Comparison of ENCODE assay signal across 8 cellular contexts in the genomic region with DNA sequence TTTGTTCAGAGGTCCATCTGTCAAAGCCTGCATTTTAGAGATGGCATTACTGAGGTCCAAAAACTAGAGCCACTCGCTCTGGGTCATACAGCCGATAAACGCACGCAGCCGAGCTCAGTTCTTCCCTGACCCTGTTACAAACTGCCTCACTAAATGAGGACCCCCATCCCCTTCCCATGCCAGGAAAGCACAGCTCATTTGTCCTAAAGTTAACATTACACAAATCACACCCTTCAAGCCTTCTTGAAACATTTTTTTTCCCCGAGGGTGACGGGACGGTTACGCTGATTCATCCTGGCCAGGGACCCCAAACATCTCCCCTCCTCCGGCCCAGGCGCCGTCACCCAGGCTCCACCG. TPM values are rescaled to one million over a fixed set of nuclear protein-coding genes. Genes with fewer than 3 reads are reported as not detected.
A peak's percentile ranks its signal among the peaks of the same experiment; 100 is the strongest.
DNase-seq lines count a peak whose midpoint lies in the region; ATAC-seq, FAIRE-seq and TF ChIP-seq lines count a peak whose summit lies in the region.

No MANE protein-coding gene starts in this region.

- H3K4me2 ChIP-seq in osteoblast (ENCODE audit: insufficient read depth, low read length), result peak overlapping the region; percentile 80

- no peaks in the 10 kb centered on the region for H3K27me3 ChIP-seq in CD4-positive, alpha-beta T cell (ENCODE audit: control insufficient read depth, insufficient read depth, low read length)
- H3K27me3 ChIP-seq in SJCRH30, result no peaks in the 10 kb centered on the region
- H3K27me3 ChIP-seq in esophagus (ENCODE audit: control insufficient read depth in 1 of 2, insufficient read depth in 2 of 2, low read length in 2 of 2), result peaks cover 0 to 3% of the 10 kb centered on the region in 2 donors
- H3K27me3 ChIP-seq in osteoblast (ENCODE audit: insufficient read depth, low read length), result peaks cover 13% of the 10 kb centered on the region

- no peak for FAIRE-seq in urothelium cell line (lab: Jason Lieb, UNC)

- no peaks in the 10 kb centered on the region for H3K9me3 ChIP-seq in CD4-positive, alpha-beta T cell (ENCODE audit: control insufficient read depth, low read length)
- H3K9me3 ChIP-seq in SJCRH30 (replicated peaks), result no peaks in the 10 kb centered on the region
- peaks cover 0 to 4% of the 10 kb centered on the region in 2 donors for H3K9me3 ChIP-seq in esophagus (ENCODE audit: control insufficient read depth in 2 of 2, insufficient read depth in 1 of 2, low read depth in 1 of 2, low read length in 1 of 2)
- peaks cover 4% of the 10 kb centered on the region for H3K9me3 ChIP-seq in osteoblast (ENCODE audit: low read depth, low read length)

- CTCF ChIA-PET in CD4-positive, alpha-beta T cell (lab: Charles Lee), result interaction anchor here (0.8 to 1.4 kb wide), 2 partner anchors 59 to 97 kb away, joined by 3 read pairs; no protein-coding TSS in a partner anchor

- peak overlapping the region; percentile 72 for H3K4me3 Mint-ChIP-seq in CD4-positive, alpha-beta T cell

- H3K27me3 Mint-ChIP-seq in CD4-positive, alpha-beta T cell, result no peaks in the 10 kb centered on the region

- ATAC-seq in CD4-positive, alpha-beta T cell (ENCODE audit: poor library complexity), result no peak
- no peak for ATAC-seq in GM19395 (IDR thresholded peaks at IDR 0.05; ENCODE audit: unreplicated experiment)

- no peak overlapping the region for H3K27ac ChIP-seq in CD4-positive, alpha-beta T cell (ENCODE audit: low read depth, low read length)
- H3K27ac ChIP-seq in SJCRH30, result no peak overlapping the region
- no peak overlapping the region for H3K27ac ChIP-seq in esophagus (ENCODE audit: low read depth in 2 of 2, low read length in 1 of 2)
- H3K27ac ChIP-seq in osteoblast (ENCODE audit: low read depth, low read length), result no peak overlapping the region

- peaks cover 48% of the 10 kb centered on the region for H3K4me1 Mint-ChIP-seq in CD4-positive, alpha-beta T cell (ENCODE audit: low read depth)

- no peaks in the 10 kb centered on the region for H4K20me1 ChIP-seq in osteoblast (ENCODE audit: insufficient read depth, low read length)

- POLR2A ChIA-PET in CD4-positive, alpha-beta T cell (lab: Charles Lee), result interaction anchor here (0.6 to 3.5 kb wide), 4 partner anchors 31 to 66 kb away, joined by 3 to 24 read pairs (median 7); no protein-coding TSS in a partner anchor

- intact Hi-C loops in CD4-positive, alpha-beta T cell (cut with DNase I, micrococcal nuclease), result loop anchor here (5.0 kb wide), 4 partner anchors 50 to 445 kb away; no protein-coding TSS in a partner anchor

- H3K4me3 ChIP-seq in SJCRH30 (peak overlapping the region; percentile 81), esophagus (ENCODE audit: low read depth in 1 of 2, low read length in 2 of 2) (peak overlapping the region; percentile 70 to 72), osteoblast (ENCODE audit: insufficient read depth, low read length) (peak overlapping the region; percentile 82)

- 23 to 30% methylated on average over 13 of the region's 13 CpGs for WGBS in esophagus, 2 donors

- no peak for TF ChIP-seq CTCF in CD4-positive, alpha-beta T cell (IDR thresholded peaks at IDR 0.05)
- no peak for TF ChIP-seq CTCF in osteoblast (IDR thresholded peaks at IDR 0.05; ENCODE audit: extremely low read depth, low read depth, low read length)

- peaks cover 12% of the 10 kb centered on the region for H3K36me3 Mint-ChIP-seq in CD4-positive, alpha-beta T cell (ENCODE audit: low read depth)

- H3K27ac Mint-ChIP-seq in CD4-positive, alpha-beta T cell, result peak overlapping the region; percentile 12

- no peaks in the 10 kb centered on the region for H3K9me3 Mint-ChIP-seq in CD4-positive, alpha-beta T cell

- no peaks in the 10 kb centered on the region for H3K4me1 ChIP-seq in SJCRH30
- H3K4me1 ChIP-seq in esophagus (ENCODE audit: control insufficient read depth in 2 of 2, insufficient read depth in 2 of 2, low read length in 1 of 2), result peaks cover 2 to 4% of the 10 kb centered on the region in 2 donors
- H3K4me1 ChIP-seq in osteoblast (ENCODE audit: insufficient read depth, low read length), result no peaks in the 10 kb centered on the region

- no peak for DNase-seq in CD4-positive, alpha-beta T cell
- DNase-seq in SJCRH30, result no peak
- DNase-seq in osteoblast (ENCODE audit: insufficient read length, low spot score, missing footprints), result no peak
- no peak for DNase-seq in urothelium cell line (ENCODE audit: low spot score)
- no peak for DNase-seq in GOT3 (lab: John Stamatoyannopoulos, UW)
- no peak for DNase-seq in globus pallidus (ENCODE audit: low spot score)

- H3K36me3 ChIP-seq in SJCRH30 (no peaks in the 10 kb centered on the region), esophagus (ENCODE audit: control insufficient read depth in 2 of 2, insufficient read depth in 2 of 2, low read length in 1 of 2) (no peaks in the 10 kb centered on the region), osteoblast (ENCODE audit: insufficient read depth, low read length) (no peaks in the 10 kb centered on the region)

- H3K79me2 ChIP-seq in osteoblast (ENCODE audit: insufficient read depth, low read length), result no peaks in the 10 kb centered on the region

- H2AFZ ChIP-seq in osteoblast (ENCODE audit: low read length), result peak overlapping the region; percentile 71

RNA-seq across cellular contexts. Expression of a gene that starts 0.8 kb away (rescaled TPM):
- total RNA-seq in CD4-positive, alpha-beta T cell, result 1 to 10 TPM; 6.1 to 7.5 TPM
- 3.3 and 4.2 TPM in 2 replicates for total RNA-seq in SJCRH30 (2014; rRNA removed; shearing (Covaris generic))
- polyA plus RNA-seq in esophagus, result 1 to 10 TPM; 1.1 to 1.7 TPM
- 1.4 and 4.4 TPM in 2 replicates for total RNA-seq in osteoblast
